ENCODE assay signal across 1 cellular context in the genomic region with DNA sequence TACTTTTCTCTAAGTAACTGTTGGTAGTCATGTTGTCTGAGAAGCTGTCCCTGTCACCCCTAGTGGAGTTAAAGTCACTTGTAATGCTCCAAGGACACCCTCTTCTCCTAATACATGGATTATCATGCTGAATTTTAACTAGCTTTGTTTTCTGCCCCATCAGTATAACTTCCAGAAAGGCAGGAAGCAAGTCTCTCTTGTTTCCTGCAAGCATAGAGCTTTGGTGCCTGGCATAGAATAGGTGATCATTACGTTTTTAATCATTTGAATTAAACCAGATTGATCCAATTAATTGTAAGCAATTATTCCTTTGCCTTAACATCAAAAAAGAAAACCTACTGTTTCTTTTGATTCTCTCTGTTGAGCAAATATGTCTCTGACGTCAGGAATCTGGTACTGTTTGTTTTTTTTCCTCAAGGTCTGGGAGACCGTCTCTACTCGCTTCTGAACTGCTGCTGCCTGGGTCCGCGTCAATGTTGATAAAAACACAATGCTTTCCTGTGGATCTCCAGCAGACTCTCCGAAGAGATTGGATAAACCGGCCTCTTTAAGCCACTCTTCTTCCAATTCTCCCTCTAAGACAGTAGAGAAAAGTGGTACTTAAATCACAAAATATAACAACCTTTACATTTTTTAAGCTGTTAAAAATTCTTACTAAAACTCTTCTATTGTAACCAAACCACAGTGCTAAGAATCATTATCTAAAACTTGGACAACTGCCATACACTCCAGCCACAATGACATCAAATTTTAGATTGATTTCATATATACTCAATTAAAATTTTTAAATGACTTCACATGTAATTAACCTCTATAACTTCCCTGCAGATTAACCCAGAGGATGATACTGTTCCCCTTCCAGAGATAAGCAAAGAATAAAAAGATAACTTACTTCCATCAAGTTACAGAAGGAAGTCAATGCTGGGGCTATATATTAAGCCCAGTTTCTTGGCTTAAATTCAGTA.
TF ChIP-seq lines count a peak whose summit lies in the region.

No MANE protein-coding gene starts in this region.

TF ChIP-seq in HepG2, 621 proteins besides CTCF, POLR2A, EP300 and RAD21 (continued from another document and continues in another):
- TF ChIP-seq, protein P1, sequence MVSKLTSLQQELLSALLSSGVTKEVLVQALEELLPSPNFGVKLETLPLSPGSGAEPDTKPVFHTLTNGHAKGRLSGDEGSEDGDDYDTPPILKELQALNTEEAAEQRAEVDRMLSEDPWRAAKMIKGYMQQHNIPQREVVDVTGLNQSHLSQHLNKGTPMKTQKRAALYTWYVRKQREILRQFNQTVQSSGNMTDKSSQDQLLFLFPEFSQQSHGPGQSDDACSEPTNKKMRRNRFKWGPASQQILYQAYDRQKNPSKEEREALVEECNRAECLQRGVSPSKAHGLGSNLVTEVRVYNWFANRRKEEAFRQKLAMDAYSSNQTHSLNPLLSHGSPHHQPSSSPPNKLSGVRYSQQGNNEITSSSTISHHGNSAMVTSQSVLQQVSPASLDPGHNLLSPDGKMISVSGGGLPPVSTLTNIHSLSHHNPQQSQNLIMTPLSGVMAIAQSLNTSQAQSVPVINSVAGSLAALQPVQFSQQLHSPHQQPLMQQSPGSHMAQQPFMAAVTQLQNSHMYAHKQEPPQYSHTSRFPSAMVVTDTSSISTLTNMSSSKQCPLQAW (CRISPR knock-in tag; IDR thresholded peaks at IDR 0.05): 0 out of 2 replicates have a peak, but pooled peaks have one; percentile 23
- TF ChIP-seq RBFOX2 (IDR thresholded peaks at IDR 0.05; ENCODE audit: low read depth, low read length): no peak
- TF ChIP-seq RARA (CRISPR knock-in tag; IDR thresholded peaks at IDR 0.05): peak; percentile 49
- TF ChIP-seq CEBPG (CRISPR knock-in tag; IDR thresholded peaks at IDR 0.05): peak; percentile 34; the same call in 1 of the 2 replicates
- no peak for TF ChIP-seq FOXA1 (IDR thresholded peaks at IDR 0.05)
- TF ChIP-seq FOXA1 (CRISPR knock-in tag; IDR thresholded peaks at IDR 0.05): peak; percentile 33; the same call in 1 of the 2 replicates
- TF ChIP-seq, protein P2, sequence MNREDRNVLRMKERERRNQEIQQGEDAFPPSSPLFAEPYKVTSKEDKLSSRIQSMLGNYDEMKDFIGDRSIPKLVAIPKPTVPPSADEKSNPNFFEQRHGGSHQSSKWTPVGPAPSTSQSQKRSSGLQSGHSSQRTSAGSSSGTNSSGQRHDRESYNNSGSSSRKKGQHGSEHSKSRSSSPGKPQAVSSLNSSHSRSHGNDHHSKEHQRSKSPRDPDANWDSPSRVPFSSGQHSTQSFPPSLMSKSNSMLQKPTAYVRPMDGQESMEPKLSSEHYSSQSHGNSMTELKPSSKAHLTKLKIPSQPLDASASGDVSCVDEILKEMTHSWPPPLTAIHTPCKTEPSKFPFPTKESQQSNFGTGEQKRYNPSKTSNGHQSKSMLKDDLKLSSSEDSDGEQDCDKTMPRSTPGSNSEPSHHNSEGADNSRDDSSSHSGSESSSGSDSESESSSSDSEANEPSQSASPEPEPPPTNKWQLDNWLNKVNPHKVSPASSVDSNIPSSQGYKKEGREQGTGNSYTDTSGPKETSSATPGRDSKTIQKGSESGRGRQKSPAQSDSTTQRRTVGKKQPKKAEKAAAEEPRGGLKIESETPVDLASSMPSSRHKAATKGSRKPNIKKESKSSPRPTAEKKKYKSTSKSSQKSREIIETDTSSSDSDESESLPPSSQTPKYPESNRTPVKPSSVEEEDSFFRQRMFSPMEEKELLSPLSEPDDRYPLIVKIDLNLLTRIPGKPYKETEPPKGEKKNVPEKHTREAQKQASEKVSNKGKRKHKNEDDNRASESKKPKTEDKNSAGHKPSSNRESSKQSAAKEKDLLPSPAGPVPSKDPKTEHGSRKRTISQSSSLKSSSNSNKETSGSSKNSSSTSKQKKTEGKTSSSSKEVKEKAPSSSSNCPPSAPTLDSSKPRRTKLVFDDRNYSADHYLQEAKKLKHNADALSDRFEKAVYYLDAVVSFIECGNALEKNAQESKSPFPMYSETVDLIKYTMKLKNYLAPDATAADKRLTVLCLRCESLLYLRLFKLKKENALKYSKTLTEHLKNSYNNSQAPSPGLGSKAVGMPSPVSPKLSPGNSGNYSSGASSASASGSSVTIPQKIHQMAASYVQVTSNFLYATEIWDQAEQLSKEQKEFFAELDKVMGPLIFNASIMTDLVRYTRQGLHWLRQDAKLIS (CRISPR knock-in tag; IDR thresholded peaks at IDR 0.05): 0 out of 2 replicates have a peak, but pooled peaks have one; percentile 54
- no peak for TF ChIP-seq SOX13 (IDR thresholded peaks at IDR 0.05)
- peak in 1 of 2 experiments; percentile 85; a peak in 2 of 4 replicates for TF ChIP-seq SOX13 (CRISPR knock-in tag; conservative IDR thresholded peaks at IDR 0.05 in 1 of 2, IDR thresholded peaks at IDR 0.05 in 1 of 2)
- 0 out of 2 replicates have a peak, but pooled peaks have one; percentile 34 for TF ChIP-seq PPARG (CRISPR knock-in tag; conservative IDR thresholded peaks at IDR 0.05)
- TF ChIP-seq KMT2A (CRISPR knock-in tag; IDR thresholded peaks at IDR 0.05): 0 out of 2 replicates have a peak, but pooled peaks have one; percentile 38
- TF ChIP-seq, protein P3, sequence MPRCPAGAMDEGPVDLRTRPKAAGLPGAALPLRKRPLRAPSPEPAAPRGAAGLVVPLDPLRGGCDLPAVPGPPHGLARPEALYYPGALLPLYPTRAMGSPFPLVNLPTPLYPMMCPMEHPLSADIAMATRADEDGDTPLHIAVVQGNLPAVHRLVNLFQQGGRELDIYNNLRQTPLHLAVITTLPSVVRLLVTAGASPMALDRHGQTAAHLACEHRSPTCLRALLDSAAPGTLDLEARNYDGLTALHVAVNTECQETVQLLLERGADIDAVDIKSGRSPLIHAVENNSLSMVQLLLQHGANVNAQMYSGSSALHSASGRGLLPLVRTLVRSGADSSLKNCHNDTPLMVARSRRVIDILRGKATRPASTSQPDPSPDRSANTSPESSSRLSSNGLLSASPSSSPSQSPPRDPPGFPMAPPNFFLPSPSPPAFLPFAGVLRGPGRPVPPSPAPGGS (CRISPR knock-in tag; IDR thresholded peaks at IDR 0.05): no peak
- no peak for TF ChIP-seq HNRNPH1 (optimal IDR thresholded peaks at IDR 0.05; ENCODE audit: low read depth, low read length)
- TF ChIP-seq ZNF530 (CRISPR knock-in tag; IDR thresholded peaks at IDR 0.05; ENCODE audit: low read depth): no peak
- TF ChIP-seq ZNF430 (CRISPR knock-in tag; IDR thresholded peaks at IDR 0.05): peak; percentile 61
- no peak for TF ChIP-seq SSRP1 (CRISPR knock-in tag; IDR thresholded peaks at IDR 0.05)
- no peak for TF ChIP-seq ZNF501 (CRISPR knock-in tag; IDR thresholded peaks at IDR 0.05)
- TF ChIP-seq CHD4 (IDR thresholded peaks at IDR 0.05; ENCODE audit: borderline replicate concordance, low read length): peak; percentile 24; the same call in 1 of the 2 replicates
- peak; percentile 53; the same call in 1 of the 2 replicates for TF ChIP-seq FOSL2 (CRISPR knock-in tag; IDR thresholded peaks at IDR 0.05)
- TF ChIP-seq ZMYM2 (CRISPR knock-in tag; IDR thresholded peaks at IDR 0.05): 0 out of 2 replicates have a peak, but pooled peaks have one; percentile 34
- TF ChIP-seq, protein P4, sequence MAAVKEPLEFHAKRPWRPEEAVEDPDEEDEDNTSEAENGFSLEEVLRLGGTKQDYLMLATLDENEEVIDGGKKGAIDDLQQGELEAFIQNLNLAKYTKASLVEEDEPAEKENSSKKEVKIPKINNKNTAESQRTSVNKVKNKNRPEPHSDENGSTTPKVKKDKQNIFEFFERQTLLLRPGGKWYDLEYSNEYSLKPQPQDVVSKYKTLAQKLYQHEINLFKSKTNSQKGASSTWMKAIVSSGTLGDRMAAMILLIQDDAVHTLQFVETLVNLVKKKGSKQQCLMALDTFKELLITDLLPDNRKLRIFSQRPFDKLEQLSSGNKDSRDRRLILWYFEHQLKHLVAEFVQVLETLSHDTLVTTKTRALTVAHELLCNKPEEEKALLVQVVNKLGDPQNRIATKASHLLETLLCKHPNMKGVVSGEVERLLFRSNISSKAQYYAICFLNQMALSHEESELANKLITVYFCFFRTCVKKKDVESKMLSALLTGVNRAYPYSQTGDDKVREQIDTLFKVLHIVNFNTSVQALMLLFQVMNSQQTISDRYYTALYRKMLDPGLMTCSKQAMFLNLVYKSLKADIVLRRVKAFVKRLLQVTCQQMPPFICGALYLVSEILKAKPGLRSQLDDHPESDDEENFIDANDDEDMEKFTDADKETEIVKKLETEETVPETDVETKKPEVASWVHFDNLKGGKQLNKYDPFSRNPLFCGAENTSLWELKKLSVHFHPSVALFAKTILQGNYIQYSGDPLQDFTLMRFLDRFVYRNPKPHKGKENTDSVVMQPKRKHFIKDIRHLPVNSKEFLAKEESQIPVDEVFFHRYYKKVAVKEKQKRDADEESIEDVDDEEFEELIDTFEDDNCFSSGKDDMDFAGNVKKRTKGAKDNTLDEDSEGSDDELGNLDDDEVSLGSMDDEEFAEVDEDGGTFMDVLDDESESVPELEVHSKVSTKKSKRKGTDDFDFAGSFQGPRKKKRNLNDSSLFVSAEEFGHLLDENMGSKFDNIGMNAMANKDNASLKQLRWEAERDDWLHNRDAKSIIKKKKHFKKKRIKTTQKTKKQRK (IDR thresholded peaks at IDR 0.05; ENCODE audit: low read length): no peak
- TF ChIP-seq FOXA3 (CRISPR knock-in tag; IDR thresholded peaks at IDR 0.05): peak; percentile 68
- 0 out of 2 replicates have a peak, but pooled peaks have one; percentile 37 for TF ChIP-seq ZNF644 (CRISPR knock-in tag; IDR thresholded peaks at IDR 0.05; ENCODE audit: low read depth)
- TF ChIP-seq SP140L (CRISPR knock-in tag; IDR thresholded peaks at IDR 0.05; ENCODE audit: borderline replicate concordance): peak; percentile 77; the same call in 1 of the 2 replicates
- TF ChIP-seq ZNF235 (CRISPR knock-in tag; IDR thresholded peaks at IDR 0.05; ENCODE audit: borderline replicate concordance): no peak
- TF ChIP-seq YEATS2 (CRISPR knock-in tag; IDR thresholded peaks at IDR 0.05; ENCODE audit: borderline replicate concordance): peak; percentile 36; the same call in 1 of the 2 replicates
- TF ChIP-seq ZNF484 (CRISPR knock-in tag; IDR thresholded peaks at IDR 0.05; ENCODE audit: borderline replicate concordance, low read depth): no peak
- peak; percentile 12 for TF ChIP-seq TEAD3 (CRISPR knock-in tag; optimal IDR thresholded peaks at IDR 0.05; ENCODE audit: borderline replicate concordance)
- no peak for TF ChIP-seq ELF4 (CRISPR knock-in tag; IDR thresholded peaks at IDR 0.05; ENCODE audit: borderline replicate concordance)
- TF ChIP-seq BCL6 (CRISPR knock-in tag; IDR thresholded peaks at IDR 0.05): peak; percentile 95
- TF ChIP-seq GTF2F1 (IDR thresholded peaks at IDR 0.05; ENCODE audit: low read length): no peak
- no peak for TF ChIP-seq RXRA (CRISPR knock-in tag; IDR thresholded peaks at IDR 0.05)
- TF ChIP-seq, protein P5, sequence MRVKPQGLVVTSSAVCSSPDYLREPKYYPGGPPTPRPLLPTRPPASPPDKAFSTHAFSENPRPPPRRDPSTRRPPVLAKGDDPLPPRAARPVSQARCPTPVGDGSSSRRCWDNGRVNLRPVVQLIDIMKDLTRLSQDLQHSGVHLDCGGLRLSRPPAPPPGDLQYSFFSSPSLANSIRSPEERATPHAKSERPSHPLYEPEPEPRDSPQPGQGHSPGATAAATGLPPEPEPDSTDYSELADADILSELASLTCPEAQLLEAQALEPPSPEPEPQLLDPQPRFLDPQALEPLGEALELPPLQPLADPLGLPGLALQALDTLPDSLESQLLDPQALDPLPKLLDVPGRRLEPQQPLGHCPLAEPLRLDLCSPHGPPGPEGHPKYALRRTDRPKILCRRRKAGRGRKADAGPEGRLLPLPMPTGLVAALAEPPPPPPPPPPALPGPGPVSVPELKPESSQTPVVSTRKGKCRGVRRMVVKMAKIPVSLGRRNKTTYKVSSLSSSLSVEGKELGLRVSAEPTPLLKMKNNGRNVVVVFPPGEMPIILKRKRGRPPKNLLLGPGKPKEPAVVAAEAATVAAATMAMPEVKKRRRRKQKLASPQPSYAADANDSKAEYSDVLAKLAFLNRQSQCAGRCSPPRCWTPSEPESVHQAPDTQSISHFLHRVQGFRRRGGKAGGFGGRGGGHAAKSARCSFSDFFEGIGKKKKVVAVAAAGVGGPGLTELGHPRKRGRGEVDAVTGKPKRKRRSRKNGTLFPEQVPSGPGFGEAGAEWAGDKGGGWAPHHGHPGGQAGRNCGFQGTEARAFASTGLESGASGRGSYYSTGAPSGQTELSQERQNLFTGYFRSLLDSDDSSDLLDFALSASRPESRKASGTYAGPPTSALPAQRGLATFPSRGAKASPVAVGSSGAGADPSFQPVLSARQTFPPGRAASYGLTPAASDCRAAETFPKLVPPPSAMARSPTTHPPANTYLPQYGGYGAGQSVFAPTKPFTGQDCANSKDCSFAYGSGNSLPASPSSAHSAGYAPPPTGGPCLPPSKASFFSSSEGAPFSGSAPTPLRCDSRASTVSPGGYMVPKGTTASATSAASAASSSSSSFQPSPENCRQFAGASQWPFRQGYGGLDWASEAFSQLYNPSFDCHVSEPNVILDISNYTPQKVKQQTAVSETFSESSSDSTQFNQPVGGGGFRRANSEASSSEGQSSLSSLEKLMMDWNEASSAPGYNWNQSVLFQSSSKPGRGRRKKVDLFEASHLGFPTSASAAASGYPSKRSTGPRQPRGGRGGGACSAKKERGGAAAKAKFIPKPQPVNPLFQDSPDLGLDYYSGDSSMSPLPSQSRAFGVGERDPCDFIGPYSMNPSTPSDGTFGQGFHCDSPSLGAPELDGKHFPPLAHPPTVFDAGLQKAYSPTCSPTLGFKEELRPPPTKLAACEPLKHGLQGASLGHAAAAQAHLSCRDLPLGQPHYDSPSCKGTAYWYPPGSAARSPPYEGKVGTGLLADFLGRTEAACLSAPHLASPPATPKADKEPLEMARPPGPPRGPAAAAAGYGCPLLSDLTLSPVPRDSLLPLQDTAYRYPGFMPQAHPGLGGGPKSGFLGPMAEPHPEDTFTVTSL (CRISPR knock-in tag; IDR thresholded peaks at IDR 0.05; ENCODE audit: borderline replicate concordance): peak; percentile 53; the same call in 1 of the 2 replicates
- TF ChIP-seq, protein P6, sequence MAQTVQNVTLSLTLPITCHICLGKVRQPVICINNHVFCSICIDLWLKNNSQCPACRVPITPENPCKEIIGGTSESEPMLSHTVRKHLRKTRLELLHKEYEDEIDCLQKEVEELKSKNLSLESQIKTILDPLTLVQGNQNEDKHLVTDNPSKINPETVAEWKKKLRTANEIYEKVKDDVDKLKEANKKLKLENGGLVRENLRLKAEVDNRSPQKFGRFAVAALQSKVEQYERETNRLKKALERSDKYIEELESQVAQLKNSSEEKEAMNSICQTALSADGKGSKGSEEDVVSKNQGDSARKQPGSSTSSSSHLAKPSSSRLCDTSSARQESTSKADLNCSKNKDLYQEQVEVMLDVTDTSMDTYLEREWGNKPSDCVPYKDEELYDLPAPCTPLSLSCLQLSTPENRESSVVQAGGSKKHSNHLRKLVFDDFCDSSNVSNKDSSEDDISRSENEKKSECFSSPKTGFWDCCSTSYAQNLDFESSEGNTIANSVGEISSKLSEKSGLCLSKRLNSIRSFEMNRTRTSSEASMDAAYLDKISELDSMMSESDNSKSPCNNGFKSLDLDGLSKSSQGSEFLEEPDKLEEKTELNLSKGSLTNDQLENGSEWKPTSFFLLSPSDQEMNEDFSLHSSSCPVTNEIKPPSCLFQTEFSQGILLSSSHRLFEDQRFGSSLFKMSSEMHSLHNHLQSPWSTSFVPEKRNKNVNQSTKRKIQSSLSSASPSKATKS (CRISPR knock-in tag; IDR thresholded peaks at IDR 0.05): 0 out of 2 replicates have a peak, but pooled peaks have one; percentile 26
- peak; percentile 84 for TF ChIP-seq CREM (IDR thresholded peaks at IDR 0.05)
- TF ChIP-seq CREM (CRISPR knock-in tag; IDR thresholded peaks at IDR 0.05): no peak
- TF ChIP-seq, protein P7, sequence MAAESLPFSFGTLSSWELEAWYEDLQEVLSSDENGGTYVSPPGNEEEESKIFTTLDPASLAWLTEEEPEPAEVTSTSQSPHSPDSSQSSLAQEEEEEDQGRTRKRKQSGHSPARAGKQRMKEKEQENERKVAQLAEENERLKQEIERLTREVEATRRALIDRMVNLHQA (CRISPR knock-in tag; IDR thresholded peaks at IDR 0.05): no peak
- TF ChIP-seq DPF2 (CRISPR knock-in tag; IDR thresholded peaks at IDR 0.05; ENCODE audit: borderline replicate concordance, low read depth): 0 out of 2 replicates have a peak, but pooled peaks have one; percentile 34
